9 cellular contexts compared by ENCODE assay signal in genomic region chr15:98953000-98953776, GRCh38. TPM values are rescaled to one million over a fixed set of nuclear protein-coding genes. Genes with fewer than 3 reads are reported as not detected.
A peak's percentile ranks its signal among the peaks of the same experiment; 100 is the strongest.
DNase-seq lines count a peak whose midpoint lies in the region; ATAC-seq and TF ChIP-seq lines count a peak whose summit lies in the region.
"Had no signal": no experiment of that assay in that cellular context is flagged by ENCODE, and none has a peak within 500 bp of the region (broad histone marks: within the 10 kb centered on the region; RNA-seq: fewer than 3 reads in every experiment).

No MANE protein-coding gene starts in this region.

- POLR2A ChIA-PET in GM10248 (lab: Yijun Ruan, JAX), result no interaction called here

- H3K27me3 Mint-ChIP-seq in natural killer cell (ENCODE audit: low read depth in 2 of 2), result no peaks in the 10 kb centered on the region

- peak overlapping the region; percentile 88 to 89 for H3K27ac Mint-ChIP-seq in natural killer cell

- peak overlapping the region; percentile 84 for H3K4me3 Mint-ChIP-seq in natural killer cell

- ATAC-seq in GM21576 (IDR thresholded peaks at IDR 0.05; ENCODE audit: unreplicated experiment), result peak; percentile 36
- ATAC-seq in natural killer cell, result peak; percentile 61 to 80 (median 77)
- no peak for ATAC-seq in HG03342 (IDR thresholded peaks at IDR 0.05; ENCODE audit: unreplicated experiment)

- no peaks in the 10 kb centered on the region for H3K36me3 Mint-ChIP-seq in natural killer cell

- TF ChIP-seq CTCF in GM10248 (IDR thresholded peaks at IDR 0.05; ENCODE audit: control extremely low read depth, extremely low read depth, low read depth, missing control alignments) (no peak), natural killer cell (IDR thresholded peaks at IDR 0.05) (no peak)

- CTCF ChIA-PET in GM10248 (lab: Yijun Ruan, JAX), result interaction anchor here (0.9 to 2.3 kb wide), 4 partner anchors 16 to 123 kb away, joined by 3 to 6 read pairs (median 3); no protein-coding TSS in a partner anchor

- peak; percentile 41 for DNase-seq in GM10248 (ENCODE audit: extremely low spot score)
- peak; percentile 56 to 62 for DNase-seq in activated T-cell treated with anti-CD3 and anti-CD28 coated beads, Interleukin-2, amount 50 U/mL, for 48 hours
- peak; percentile 53 for DNase-seq in natural killer cell
- no peak for DNase-seq in AG08395 (ENCODE audit: low spot score)
- DNase-seq in NCI-H774 (lab: John Stamatoyannopoulos, UW), result no peak
- no peak for DNase-seq in superior temporal gyrus (ENCODE audit: extremely low spot score)

- intact Hi-C loops in natural killer cell (cut with micrococcal nuclease), result loop anchor here (5.0 kb wide), 2 partner anchors 104 to 301 kb away; no protein-coding TSS in a partner anchor

- no peaks in the 10 kb centered on the region for H3K9me3 Mint-ChIP-seq in natural killer cell

- H3K4me1 Mint-ChIP-seq in natural killer cell, result peaks cover 44 to 50% of the 10 kb centered on the region in 2 donors

RNA-seq across cellular contexts. Expression of gene PGPEP1L, which starts 54.4 kb away (rescaled TPM):
- not detected for total RNA-seq in natural killer cell
- total RNA-seq: lung microvascular endothelial cell had no signal

Comparison
In these comparisons a context has a peak if more than half of its experiments do, and no peak if none do; other contexts are left out.
1. DNase-seq: peak in GM10248 (single experiment), activated T-cell treated with anti-CD3 and anti-CD28 coated beads, Interleukin-2, amount 50 U/mL, for 48 hours (2 of 2) and natural killer cell (single experiment); none in AG08395 (single experiment), NCI-H774 (single experiment) and superior temporal gyrus (single experiment).